ENCODE assay signal across 8 cellular contexts in genomic region chr1:222654849-222655248, GRCh38. TPM values are rescaled to one million over a fixed set of nuclear protein-coding genes. Genes with fewer than 3 reads are reported as not detected.
DNase-seq lines count a peak whose midpoint lies in the region; ATAC-seq and TF ChIP-seq lines count a peak whose summit lies in the region.

No MANE protein-coding gene starts in this region.

- CTCF ChIA-PET in activated CD4-positive, alpha-beta memory T cell treated with anti-CD3 and anti-CD28 coated beads, Interleukin-2, amount 10 ng/mL, durations not matched to agents 7 days and 5 days (lab: Charles Lee), result interaction anchor here (1.3 to 3.0 kb wide), 6 partner anchors 8 to 479 kb away, joined by 3 to 18 read pairs (median 5); partner anchors contain the start of gene BROX

- DNase-seq in Ammon's horn (ENCODE audit: low spot score) (peak; percentile 54), fibroblast of villous mesenchyme (ENCODE audit: low read depth) (peak; percentile 74), GM23338 (ENCODE audit: low spot score) (no peak), NCI-H146 (lab: John Stamatoyannopoulos, UW) (no peak)
- peak; percentile 74 for DNase-seq in activated CD4-positive, alpha-beta memory T cell treated with anti-CD3 and anti-CD28 coated beads, Interleukin-2, amount 10 ng/mL, durations not matched to agents 7 days and 5 days
- DNase-seq in stimulated activated CD8-positive, alpha-beta memory T cell treated with anti-CD3 and anti-CD28 coated beads, Interleukin-2, amount 100 ng/mL, for 1 hour (ENCODE audit: low read depth in 2 of 2), result peak; percentile 41 to 55

- H3K79me2 ChIP-seq in GM23338 (replicated peaks; ENCODE audit: insufficient read depth), result no peaks in the 10 kb centered on the region

- TF ChIP-seq CTCF in fibroblast of villous mesenchyme (IDR thresholded peaks at IDR 0.05; ENCODE audit: insufficient read depth, low read depth, low read length), result peak; percentile 9
- no peak for TF ChIP-seq CTCF in GM23338 (conservative IDR thresholded peaks at IDR 0.05; ENCODE audit: low read depth in 2 of 2)

- no peaks in the 10 kb centered on the region for H3F3A ChIP-seq in GM23338 (replicated peaks; ENCODE audit: low read depth)

- no peaks in the 10 kb centered on the region for H3K27me3 ChIP-seq in GM23338 (ENCODE audit: insufficient read depth)

- no peaks in the 10 kb centered on the region for H3K4me1 ChIP-seq in GM23338 (ENCODE audit: insufficient read depth)

- no peak overlapping the region for H3K4me3 Mint-ChIP-seq in activated CD4-positive, alpha-beta memory T cell treated with anti-CD3 and anti-CD28 coated beads, Interleukin-2, amount 10 ng/mL, durations not matched to agents 7 days and 5 days
- no peak overlapping the region for H3K4me3 Mint-ChIP-seq in GM23338

- H4K20me1 ChIP-seq in GM23338 (replicated peaks; ENCODE audit: insufficient read depth), result peaks cover 4% of the 10 kb centered on the region; the same call in 1 of the 2 replicates

- H3K4me1 Mint-ChIP-seq in activated CD4-positive, alpha-beta memory T cell treated with anti-CD3 and anti-CD28 coated beads, Interleukin-2, amount 10 ng/mL, durations not matched to agents 7 days and 5 days, result peaks cover 56% of the 10 kb centered on the region
- H3K4me1 Mint-ChIP-seq in GM23338, result no peaks in the 10 kb centered on the region

- ATAC-seq in GM19455 (IDR thresholded peaks at IDR 0.05; ENCODE audit: unreplicated experiment), result peak; percentile 94
- ATAC-seq in HG03575 (IDR thresholded peaks at IDR 0.05; ENCODE audit: extremely low read depth, insufficient number of reproducible peaks, low FRiP score, unreplicated experiment), result peak; percentile 89
- no peak for ATAC-seq in GM23338

- H3K27ac Mint-ChIP-seq in activated CD4-positive, alpha-beta memory T cell treated with anti-CD3 and anti-CD28 coated beads, Interleukin-2, amount 10 ng/mL, durations not matched to agents 7 days and 5 days, result peak overlapping the region; percentile 73
- H3K27ac Mint-ChIP-seq in GM23338, result no peak overlapping the region

- no peak overlapping the region for H3K4me2 ChIP-seq in GM23338

- no peak overlapping the region for H2AFZ ChIP-seq in GM23338

- H3K27me3 Mint-ChIP-seq in activated CD4-positive, alpha-beta memory T cell treated with anti-CD3 and anti-CD28 coated beads, Interleukin-2, amount 10 ng/mL, durations not matched to agents 7 days and 5 days, result no peaks in the 10 kb centered on the region
- no peaks in the 10 kb centered on the region for H3K27me3 Mint-ChIP-seq in GM23338 (ENCODE audit: insufficient read depth, low read depth, poor library complexity)

- H3K36me3 Mint-ChIP-seq in activated CD4-positive, alpha-beta memory T cell treated with anti-CD3 and anti-CD28 coated beads, Interleukin-2, amount 10 ng/mL, durations not matched to agents 7 days and 5 days (ENCODE audit: low read depth), result peaks cover 89% of the 10 kb centered on the region
- H3K36me3 Mint-ChIP-seq in GM23338 (ENCODE audit: low read depth), result peaks cover 79% of the 10 kb centered on the region

- peaks cover 72% of the 10 kb centered on the region for H3K36me3 ChIP-seq in GM23338 (ENCODE audit: insufficient read depth)

- H3K9me2 ChIP-seq in GM23338 (ENCODE audit: insufficient read depth), result no peaks in the 10 kb centered on the region

- no peaks in the 10 kb centered on the region for H3K9me3 Mint-ChIP-seq in activated CD4-positive, alpha-beta memory T cell treated with anti-CD3 and anti-CD28 coated beads, Interleukin-2, amount 10 ng/mL, durations not matched to agents 7 days and 5 days
- H3K9me3 Mint-ChIP-seq in GM23338, result no peaks in the 10 kb centered on the region

- H3K27ac ChIP-seq in GM23338 (ENCODE audit: low read depth), result no peak overlapping the region

- H3K4me3 ChIP-seq in fibroblast of villous mesenchyme (ENCODE audit: low read depth, low read length), result no peak overlapping the region
- no peak overlapping the region for H3K4me3 ChIP-seq in GM23338

- POLR2A ChIA-PET in activated CD4-positive, alpha-beta memory T cell treated with anti-CD3 and anti-CD28 coated beads, Interleukin-2, amount 10 ng/mL, durations not matched to agents 7 days and 5 days (lab: Charles Lee), result interaction anchor here (0.9 to 4.2 kb wide), 5 partner anchors 11 to 65 kb away, joined by 3 to 63 read pairs (median 18); partner anchors contain the start of genes AIDA, BROX and TAF1A

TF ChIP-seq in GM23338, 12 proteins besides CTCF, POLR2A, EP300 and RAD21 (continues in another document):
- TF ChIP-seq EZH2 (IDR thresholded peaks at IDR 0.05; ENCODE audit: low read depth, unreplicated experiment) (no peak), REST (IDR thresholded peaks at IDR 0.05; ENCODE audit: unreplicated experiment) (no peak), POLR2AphosphoS5 (IDR thresholded peaks at IDR 0.05; ENCODE audit: low read depth) (no peak), ETS1 (IDR thresholded peaks at IDR 0.05) (no peak), EZH2phosphoT487 (IDR thresholded peaks at IDR 0.05; ENCODE audit: unreplicated experiment) (no peak), ZNF331 (CRISPR knock-in tag; IDR thresholded peaks at IDR 0.05; ENCODE audit: low read depth) (no peak), JUNB (IDR thresholded peaks at IDR 0.05; ENCODE audit: unreplicated experiment) (no peak), STAT1 (IDR thresholded peaks at IDR 0.05; ENCODE audit: unreplicated experiment) (no peak), ZNF114 (CRISPR knock-in tag; IDR thresholded peaks at IDR 0.05) (no peak), CREB1 (CRISPR knock-in tag; IDR thresholded peaks at IDR 0.05; ENCODE audit: low read depth) (no peak)

RNA-seq across cellular contexts. Expression of gene MIA3, which starts 37.0 kb away (rescaled TPM):
- total RNA-seq in activated CD4-positive, alpha-beta memory T cell treated with anti-CD3 and anti-CD28 coated beads, Interleukin-2, amount 10 ng/mL, durations not matched to agents 7 days and 5 days, result 10 to 100 TPM; 48.3 to 48.7 TPM
- 44.5 and 54.0 TPM in 2 replicates for total RNA-seq in fibroblast of villous mesenchyme
- 32.7 and 42.6 TPM in 2 replicates for total RNA-seq in GM23338 (2014; rRNA removed; shearing (Covaris generic))
- polyA plus RNA-seq in GM23338 (2016; fragmentation: Nextera tagmentation; extraction: Ambion mirVana), result 33.4 and 40.0 TPM in 2 replicates

RNA-seq across cellular contexts. Expression of gene AIDA, which starts 57.4 kb away (rescaled TPM):
- 10 to 100 TPM; 70.2 to 72.5 TPM for total RNA-seq in activated CD4-positive, alpha-beta memory T cell treated with anti-CD3 and anti-CD28 coated beads, Interleukin-2, amount 10 ng/mL, durations not matched to agents 7 days and 5 days
- total RNA-seq in fibroblast of villous mesenchyme, result 39.3 and 48.4 TPM in 2 replicates
- total RNA-seq in GM23338 (2014; rRNA removed; shearing (Covaris generic)), result 103 and 132 TPM in 2 replicates
- 49.5 and 51.1 TPM in 2 replicates for polyA plus RNA-seq in GM23338 (2016; fragmentation: Nextera tagmentation; extraction: Ambion mirVana)

RNA-seq across cellular contexts. Expression of gene BROX, which starts 57.5 kb away (rescaled TPM):
- 10 to 100 TPM; 56.7 to 61.3 TPM for total RNA-seq in activated CD4-positive, alpha-beta memory T cell treated with anti-CD3 and anti-CD28 coated beads, Interleukin-2, amount 10 ng/mL, durations not matched to agents 7 days and 5 days
- 72.2 and 92.0 TPM in 2 replicates for total RNA-seq in fibroblast of villous mesenchyme
- 32.3 and 32.9 TPM in 2 replicates for total RNA-seq in GM23338 (2014; rRNA removed; shearing (Covaris generic))
- polyA plus RNA-seq in GM23338 (2016; fragmentation: Nextera tagmentation; extraction: Ambion mirVana), result 26.5 TPM in 2 replicates

Comparison
In these comparisons a context has a peak if more than half of its experiments do, and no peak if none do; other contexts are left out.
1. DNase-seq: peak in Ammon's horn (single experiment), activated CD4-positive, alpha-beta memory T cell treated with anti-CD3 and anti-CD28 coated beads, Interleukin-2, amount 10 ng/mL, durations not matched to agents 7 days and 5 days (single experiment), fibroblast of villous mesenchyme (single experiment) and stimulated activated CD8-positive, alpha-beta memory T cell treated with anti-CD3 and anti-CD28 coated beads, Interleukin-2, amount 100 ng/mL, for 1 hour (2 of 2); none in GM23338 (single experiment) and NCI-H146 (single experiment).